In the genomic region with DNA sequence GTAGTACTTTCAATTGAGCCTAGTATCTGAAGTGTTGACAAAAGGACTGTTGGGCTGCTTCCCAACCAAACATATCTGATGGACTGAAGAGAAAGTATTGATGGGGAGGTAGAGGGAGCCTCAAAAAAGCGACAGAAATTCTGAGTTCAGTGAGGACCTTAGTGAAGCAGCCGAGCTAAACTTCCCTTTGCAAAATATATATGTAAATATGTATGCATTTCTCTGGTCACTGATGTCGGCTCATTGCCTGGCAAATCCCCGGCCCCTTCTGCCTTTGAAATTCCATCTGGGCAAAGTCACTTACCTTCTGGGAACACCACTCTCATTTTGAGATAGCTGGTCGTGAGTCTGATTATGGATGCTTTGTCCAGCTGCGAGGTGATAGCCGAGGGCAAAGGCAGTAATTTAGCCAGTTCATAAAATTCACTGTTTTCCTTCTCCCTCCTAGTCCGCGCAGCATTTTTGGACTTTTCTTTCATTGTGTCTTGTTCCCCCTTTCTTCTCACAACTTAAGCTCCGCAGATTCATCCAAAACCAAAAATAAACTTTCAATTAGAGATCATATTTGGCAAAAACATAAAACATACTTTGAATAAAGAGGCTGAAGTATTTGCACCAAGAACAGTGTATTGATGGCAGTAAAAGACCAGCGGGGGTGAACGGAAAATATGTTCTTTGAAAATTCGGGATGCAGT, we compare ENCODE assay signal across 14 cellular contexts. TPM values are rescaled to one million over a fixed set of nuclear protein-coding genes. Genes with fewer than 3 reads are reported as not detected.
DNase-seq lines count a peak whose midpoint lies in the region; ATAC-seq, FAIRE-seq and TF ChIP-seq lines count a peak whose summit lies in the region.
"Had no signal": no experiment of that assay in that cellular context is flagged by ENCODE, and none has a peak within 500 bp of the region (broad histone marks: within the 10 kb centered on the region; RNA-seq: fewer than 3 reads in every experiment).

No MANE protein-coding gene starts in this region.

- CTCF ChIA-PET in endothelial cell of umbilical vein (lab: Charles Lee): interaction anchor here (3.1 to 4.8 kb wide), 4 partner anchors 15 to 347 kb away, joined by 17 to 72 read pairs (median 38); no protein-coding TSS in a partner anchor

- peaks cover 73% of the 10 kb centered on the region for H3K27me3 Mint-ChIP-seq in T-helper 1 cell treated with Interleukin-12 subunit alpha and Interleukin-12 subunit beta and Interleukin-4 antibody, amounts not matched to agents 30 μg/mL and 1 μg/mL, for 36 hours (ENCODE audit: low read depth)
- H3K27me3 Mint-ChIP-seq in osteocyte (ENCODE audit: unreplicated experiment): peaks cover 91% of the 10 kb centered on the region

- no peak overlapping the region for H3K4me2 ChIP-seq in endothelial cell of umbilical vein (ENCODE audit: insufficient read depth, low read length)

- H2AFZ ChIP-seq in endothelial cell of umbilical vein (ENCODE audit: low read depth, low read length): no peak overlapping the region

- H4K20me1 ChIP-seq in endothelial cell of umbilical vein (replicated peaks; ENCODE audit: control insufficient read depth, extremely low read depth, insufficient read depth, low read length): no peaks in the 10 kb centered on the region

- ATAC-seq in HG02884 (IDR thresholded peaks at IDR 0.05; ENCODE audit: unreplicated experiment) (no peak), GM18517 (IDR thresholded peaks at IDR 0.05; ENCODE audit: unreplicated experiment) (no peak)
- ATAC-seq: PC-3 had no signal

- peaks cover 15% of the 10 kb centered on the region for H3K36me3 Mint-ChIP-seq in T-helper 1 cell treated with Interleukin-12 subunit alpha and Interleukin-12 subunit beta and Interleukin-4 antibody, amounts not matched to agents 30 μg/mL and 1 μg/mL, for 36 hours (ENCODE audit: low read depth)
- H3K36me3 Mint-ChIP-seq in osteocyte (ENCODE audit: unreplicated experiment): peaks cover 12% of the 10 kb centered on the region

- no peak for TF ChIP-seq POLR2A in endothelial cell of umbilical vein (IDR thresholded peaks at IDR 0.05; ENCODE audit: low read depth, low read length)

- no peaks in the 10 kb centered on the region for H3K36me3 ChIP-seq in endothelial cell of umbilical vein (ENCODE audit: control insufficient read depth in 2 of 2, extremely low read depth in 1 of 2, insufficient read depth in 2 of 2, low read length in 2 of 2)
- H3K36me3 ChIP-seq: esophagus squamous epithelium had no signal

- TF ChIP-seq CTCF in HFF-Myc (IDR thresholded peaks at IDR 0.05; ENCODE audit: low read depth, low read length, missing control alignments) (no peak), endothelial cell of umbilical vein (IDR thresholded peaks at IDR 0.05; ENCODE audit: extremely low read depth in 1 of 2, insufficient read depth in 1 of 2, low read depth in 1 of 2, low read length in 2 of 2) (no peak), osteocyte (IDR thresholded peaks at IDR 0.05) (no peak)

- peaks cover 30% of the 10 kb centered on the region for H3K4me1 Mint-ChIP-seq in T-helper 1 cell treated with Interleukin-12 subunit alpha and Interleukin-12 subunit beta and Interleukin-4 antibody, amounts not matched to agents 30 μg/mL and 1 μg/mL, for 36 hours (ENCODE audit: low read depth)
- peaks cover 37% of the 10 kb centered on the region for H3K4me1 Mint-ChIP-seq in osteocyte (ENCODE audit: unreplicated experiment)

- no TSS peak for BruUV-seq in endothelial cell of umbilical vein (replicated peaks; lab: Mats Ljungman, UMichigan)

- no peak for DNase-seq in T-helper 1 cell
- no peak for DNase-seq in HFF-Myc (ENCODE audit: extremely low read depth, low read depth)
- peak; percentile 36 for DNase-seq in endothelial cell of umbilical vein (ENCODE audit: low read depth, low spot score)
- no peak for DNase-seq in osteocyte (ENCODE audit: extremely low spot score, unreplicated experiment)
- DNase-seq in KG1 (lab: John Stamatoyannopoulos, UW): no peak
- DNase-seq: activated naive CD4-positive, alpha-beta T cell treated with anti-CD3 and anti-CD28 coated beads, Interleukin-2, amount 50 U/mL, for 16 hours; esophagus squamous epithelium; PC-3; stimulated activated CD4-positive, alpha-beta T cell treated with anti-CD3 and anti-CD28 coated beads, Interleukin-4, amount 100 ng/mL, for 4 hours; stimulated activated naive CD4-positive, alpha-beta T cell had no signal

- peak overlapping the region; percentile 89 for H3K4me3 ChIP-seq in HFF-Myc (replicated peaks; ENCODE audit: low read depth, low read length)
- no peak overlapping the region for H3K4me3 ChIP-seq in endothelial cell of umbilical vein (replicated peaks in 1 of 3; ENCODE audit: insufficient read depth in 1 of 3, low read depth in 1 of 3, low read length in 3 of 3)

- H3K27me3 ChIP-seq in endothelial cell of umbilical vein (ENCODE audit: control insufficient read depth in 2 of 2, insufficient read depth in 2 of 2, low read length in 2 of 2): peaks cover 81 to 100% of the 10 kb centered on the region in 2 experiments

- H3K4me1 ChIP-seq in endothelial cell of umbilical vein (ENCODE audit: control insufficient read depth, extremely low read depth, insufficient read depth, low read length): peaks cover 21% of the 10 kb centered on the region

- dilution Hi-C loops in endothelial cell of umbilical vein (cut with MboI; ENCODE audit: extremely low pct_ligation_motif_present, low sequenced_read_pairs): loop anchor here (25.0 kb wide), 1 partner anchor 351 kb away; no protein-coding TSS in a partner anchor

- FAIRE-seq in endothelial cell of umbilical vein (lab: Jason Lieb, UNC): peak; percentile 44

- H3K4me3 Mint-ChIP-seq in T-helper 1 cell treated with Interleukin-12 subunit alpha and Interleukin-12 subunit beta and Interleukin-4 antibody, amounts not matched to agents 30 μg/mL and 1 μg/mL, for 36 hours: no peak overlapping the region
- H3K4me3 Mint-ChIP-seq in osteocyte (ENCODE audit: unreplicated experiment): peak overlapping the region; percentile 38

- H3K9me3 Mint-ChIP-seq in T-helper 1 cell treated with Interleukin-12 subunit alpha and Interleukin-12 subunit beta and Interleukin-4 antibody, amounts not matched to agents 30 μg/mL and 1 μg/mL, for 36 hours: peaks cover 22% of the 10 kb centered on the region
- H3K9me3 Mint-ChIP-seq in osteocyte (ENCODE audit: unreplicated experiment): no peaks in the 10 kb centered on the region

- POLR2A ChIA-PET in endothelial cell of umbilical vein (lab: Charles Lee): no interaction called here

- H3K9me1 ChIP-seq in endothelial cell of umbilical vein (replicated peaks; ENCODE audit: control insufficient read depth, extremely low read depth, insufficient read depth, low read length): no peaks in the 10 kb centered on the region

- no peak overlapping the region for H3K9ac ChIP-seq in endothelial cell of umbilical vein (replicated peaks; ENCODE audit: extremely low read depth, insufficient read depth, low read length)

- intact Hi-C loops in endothelial cell of umbilical vein (cut with micrococcal nuclease): loop anchor here (1.0 to 10.0 kb wide), 5 partner anchors 9 to 858 kb away; a partner anchor contains a TSS

- H3K27ac Mint-ChIP-seq in T-helper 1 cell treated with Interleukin-12 subunit alpha and Interleukin-12 subunit beta and Interleukin-4 antibody, amounts not matched to agents 30 μg/mL and 1 μg/mL, for 36 hours: peak overlapping the region; percentile 37
- no peak overlapping the region for H3K27ac Mint-ChIP-seq in osteocyte (ENCODE audit: unreplicated experiment)

- no peaks in the 10 kb centered on the region for H3K79me2 ChIP-seq in endothelial cell of umbilical vein (ENCODE audit: control insufficient read depth, insufficient read depth, low read length)

- no peak overlapping the region for H3K27ac ChIP-seq in endothelial cell of umbilical vein (ENCODE audit: insufficient read depth, low read depth, low read length)
- H3K27ac ChIP-seq: esophagus squamous epithelium had no signal

- H3K9me3 ChIP-seq in endothelial cell of umbilical vein (replicated peaks; ENCODE audit: control insufficient read depth, insufficient read depth, low read length): no peaks in the 10 kb centered on the region
- H3K9me3 ChIP-seq: esophagus squamous epithelium had no signal

TF ChIP-seq in endothelial cell of umbilical vein, 7 proteins besides CTCF, POLR2A, EP300 and RAD21:
- TF ChIP-seq FOS (IDR thresholded peaks at IDR 0.05; ENCODE audit: borderline replicate concordance, insufficient read depth, low read length): no peak
- no peak for TF ChIP-seq EZH2 (IDR thresholded peaks at IDR 0.05; ENCODE audit: borderline replicate concordance, low read depth, low read length, severe bottlenecking)
- TF ChIP-seq MYC (IDR thresholded peaks at IDR 0.05; ENCODE audit: low read depth, low read length): no peak
- TF ChIP-seq POLR2AphosphoS5 (IDR thresholded peaks at IDR 0.05; ENCODE audit: insufficient read depth, low read depth, low read length): no peak
- no peak for TF ChIP-seq GATA2 (IDR thresholded peaks at IDR 0.05; ENCODE audit: insufficient read depth, insufficient read length, low read depth, low read length)
- TF ChIP-seq, protein P1, sequence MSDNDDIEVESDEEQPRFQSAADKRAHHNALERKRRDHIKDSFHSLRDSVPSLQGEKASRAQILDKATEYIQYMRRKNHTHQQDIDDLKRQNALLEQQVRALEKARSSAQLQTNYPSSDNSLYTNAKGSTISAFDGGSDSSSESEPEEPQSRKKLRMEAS (IDR thresholded peaks at IDR 0.05; ENCODE audit: insufficient read depth, insufficient read length): no peak
- no peak for TF ChIP-seq JUN (IDR thresholded peaks at IDR 0.05; ENCODE audit: borderline replicate concordance, insufficient read depth, insufficient read length, low read depth)
TF ChIP-seq in endothelial cell of umbilical vein: peak in this region for 0.

RNA-seq across cellular contexts. Expression of a gene that starts 1.6 kb away (rescaled TPM):
- total RNA-seq in endothelial cell of umbilical vein (0.29 and 0.39 TPM in 2 replicates), osteocyte (1.6 and 2.6 TPM in 2 replicates)
- 0.11 and 0.14 TPM in 2 replicates for polyA plus RNA-seq in endothelial cell of umbilical vein
- polyA plus RNA-seq in endothelial cell of umbilical vein (2011; cell fraction: cytosol; rRNA removed): 0.14 and 0.21 TPM in 2 replicates
- 0.34 and 0.41 TPM in 2 replicates for polyA plus RNA-seq in endothelial cell of umbilical vein (2011; cell fraction: nucleus; rRNA removed)
- 0.37 and 0.55 TPM in 2 replicates for polyA plus RNA-seq in endothelial cell of umbilical vein (2012)
- 0.53 and 0.63 TPM in 2 replicates for polyA minus RNA-seq in endothelial cell of umbilical vein
- not detected for polyA minus RNA-seq in endothelial cell of umbilical vein (2011; cell fraction: cytosol; rRNA and poly(A)+ RNA removed)
- 0.87 and 1.6 TPM in 2 replicates for polyA minus RNA-seq in endothelial cell of umbilical vein (2011; cell fraction: nucleus; rRNA and poly(A)+ RNA removed)
- total RNA-seq: cerebellum, PC-3 had no signal
